Comparison of ENCODE assay signal across 8 cellular contexts in genomic region chr10:35642023-35642792, GRCh38. TPM values are rescaled to one million over a fixed set of nuclear protein-coding genes. Genes with fewer than 3 reads are reported as not detected.
DNase-seq lines count a peak whose midpoint lies in the region; ATAC-seq and TF ChIP-seq lines count a peak whose summit lies in the region.

Gene FZD8, minus strand, starts transcription at chr10:35642296. Its CDS starts 867 bp downstream, at chr10:35641429.

- H3K27ac ChIP-seq in esophagus muscularis mucosa (replicated peaks in 1 of 4) (peak within 1 kb of the TSS; percentile 90 to 98 (median 94)), muscle layer of duodenum (ENCODE audit: low read length) (no peak within 1 kb of the TSS)

- H3K9me3 ChIP-seq in esophagus muscularis mucosa (peaks cover 0 to 2% (median 0%) of the 10 kb centered on the region in 4 donors), muscle layer of duodenum (ENCODE audit: control insufficient read depth in 1 of 2, low read length in 2 of 2) (no peaks in the 10 kb centered on the region)

- no peaks in the 10 kb centered on the region for H3K27me3 ChIP-seq in esophagus muscularis mucosa
- H3K27me3 ChIP-seq in muscle layer of duodenum (ENCODE audit: low read depth, low read length) = peaks cover 4% of the 10 kb centered on the region

- peak; percentile 33 for DNase-seq in CMK (ENCODE audit: low read depth)
- peak; percentile 83 for DNase-seq in HK-2 (ENCODE audit: unreplicated experiment)
- peak; percentile 34 to 50 for DNase-seq in NOMO-1 (lab: John Stamatoyannopoulos, UW; ENCODE audit: unreplicated experiment in 2 of 2)
- DNase-seq in activated T-cell treated with anti-CD3 and anti-CD28 coated beads, Interleukin-2, amount 50 U/mL, for 48 hours = peak; percentile 82 to 84
- peak; percentile 97 for DNase-seq in esophagus muscularis mucosa (ENCODE audit: extremely low spot score)
- peak; percentile 27 to 30 for DNase-seq in stimulated activated CD8-positive, alpha-beta memory T cell treated with anti-CD3 and anti-CD28 coated beads, Interleukin-7, amount 100 ng/mL, for 1 hour (ENCODE audit: low read depth in 2 of 2)

- TF ChIP-seq CTCF in esophagus muscularis mucosa (IDR thresholded peaks at IDR 0.05) = no peak

- peak; percentile 69 for TF ChIP-seq POLR2A in esophagus muscularis mucosa (IDR thresholded peaks at IDR 0.05; ENCODE audit: low read depth)

- peak; percentile 94 for ATAC-seq in GM19467 (IDR thresholded peaks at IDR 0.05; ENCODE audit: unreplicated experiment)

- H3K36me3 ChIP-seq in esophagus muscularis mucosa = no peaks in the 10 kb centered on the region
- H3K36me3 ChIP-seq in muscle layer of duodenum (ENCODE audit: control insufficient read depth in 1 of 2, insufficient read depth in 2 of 2, low read length in 2 of 2) = no peaks in the 10 kb centered on the region

- WGBS in esophagus muscularis mucosa = 1% methylated on average over 45 of the region's 82 CpGs

- TF ChIP-seq EP300 in esophagus muscularis mucosa (IDR thresholded peaks at IDR 0.05) = no peak

- intact Hi-C loops in esophagus muscularis mucosa (cut with DNase I) = no loop called here

- H3K4me1 ChIP-seq in esophagus muscularis mucosa (peaks cover 23 to 59% (median 44%) of the 10 kb centered on the region in 4 donors), muscle layer of duodenum (ENCODE audit: control insufficient read depth in 1 of 2, insufficient read depth in 2 of 2, low read length in 2 of 2) (peaks cover 0 to 25% of the 10 kb centered on the region in 2 donors)

- peak within 1 kb of the TSS; percentile 86 to 92 (median 89) for H3K4me3 ChIP-seq in esophagus muscularis mucosa
- H3K4me3 ChIP-seq in muscle layer of duodenum (ENCODE audit: low read depth in 1 of 2, low read length in 2 of 2) = peak within 1 kb of the TSS; percentile 70 to 79

RNA-seq across cellular contexts. Expression of gene FZD8, which starts in this region (rescaled TPM):
- total RNA-seq in esophagus muscularis mucosa = 10 to 100 TPM in 2 of 4 donors, 1 to 10 TPM in 2; 5.4 to 13.8 (median 11.2) TPM

Comparison
In these comparisons a context has a peak if more than half of its experiments do, and no peak if none do; other contexts are left out.
1. DNase-seq: peak in every context shown above with its lines; median percentile 97 in esophagus muscularis mucosa; 83 in HK-2; 83 in activated T-cell treated with anti-CD3 and anti-CD28 coated beads, Interleukin-2, amount 50 U/mL, for 48 hours; 42 in NOMO-1; 33 in CMK; 28 in stimulated activated CD8-positive, alpha-beta memory T cell treated with anti-CD3 and anti-CD28 coated beads, Interleukin-7, amount 100 ng/mL, for 1 hour.